In the genomic region with DNA sequence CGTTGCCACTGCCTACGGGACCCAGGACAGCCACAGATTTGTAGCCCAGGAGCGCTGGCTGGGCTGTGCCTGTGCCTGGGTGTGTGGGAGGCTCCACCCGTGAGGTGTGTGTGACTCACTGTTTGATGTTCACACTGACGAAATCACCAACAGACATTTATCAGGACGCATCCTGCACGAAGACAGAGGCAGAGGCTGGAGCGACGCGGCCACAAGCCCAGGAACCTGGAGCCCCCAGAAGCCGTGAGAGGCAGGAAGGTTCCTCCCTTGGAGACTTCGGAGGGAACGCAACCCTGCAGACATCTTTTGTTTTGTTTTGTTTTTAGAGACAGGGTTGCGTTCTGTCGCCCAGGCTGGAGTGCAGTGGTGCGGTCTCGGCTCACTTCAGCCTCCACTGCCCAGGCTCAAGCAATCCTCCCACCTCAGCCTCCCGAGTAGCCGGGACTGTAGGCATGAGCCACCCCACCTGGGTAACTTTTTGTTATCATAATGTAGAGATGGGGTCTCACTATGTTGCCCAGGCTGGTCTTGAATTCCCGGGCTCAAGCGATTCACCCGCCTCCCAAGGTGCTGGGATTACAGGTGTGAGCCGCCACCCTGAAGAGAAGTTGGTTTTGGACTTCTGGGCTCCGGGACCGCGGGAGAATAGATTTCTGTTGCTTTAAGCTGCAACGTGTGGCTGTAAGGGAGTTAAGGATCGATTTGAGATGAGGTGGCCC, we compare ENCODE assay signal across 1 cellular context.
TF ChIP-seq lines count a peak whose summit lies in the region.

No MANE protein-coding gene starts in this region.

TF ChIP-seq in K562, 482 proteins besides CTCF, POLR2A, EP300 and RAD21 (continued from another document and continues in another):
- TF ChIP-seq, protein P1, sequence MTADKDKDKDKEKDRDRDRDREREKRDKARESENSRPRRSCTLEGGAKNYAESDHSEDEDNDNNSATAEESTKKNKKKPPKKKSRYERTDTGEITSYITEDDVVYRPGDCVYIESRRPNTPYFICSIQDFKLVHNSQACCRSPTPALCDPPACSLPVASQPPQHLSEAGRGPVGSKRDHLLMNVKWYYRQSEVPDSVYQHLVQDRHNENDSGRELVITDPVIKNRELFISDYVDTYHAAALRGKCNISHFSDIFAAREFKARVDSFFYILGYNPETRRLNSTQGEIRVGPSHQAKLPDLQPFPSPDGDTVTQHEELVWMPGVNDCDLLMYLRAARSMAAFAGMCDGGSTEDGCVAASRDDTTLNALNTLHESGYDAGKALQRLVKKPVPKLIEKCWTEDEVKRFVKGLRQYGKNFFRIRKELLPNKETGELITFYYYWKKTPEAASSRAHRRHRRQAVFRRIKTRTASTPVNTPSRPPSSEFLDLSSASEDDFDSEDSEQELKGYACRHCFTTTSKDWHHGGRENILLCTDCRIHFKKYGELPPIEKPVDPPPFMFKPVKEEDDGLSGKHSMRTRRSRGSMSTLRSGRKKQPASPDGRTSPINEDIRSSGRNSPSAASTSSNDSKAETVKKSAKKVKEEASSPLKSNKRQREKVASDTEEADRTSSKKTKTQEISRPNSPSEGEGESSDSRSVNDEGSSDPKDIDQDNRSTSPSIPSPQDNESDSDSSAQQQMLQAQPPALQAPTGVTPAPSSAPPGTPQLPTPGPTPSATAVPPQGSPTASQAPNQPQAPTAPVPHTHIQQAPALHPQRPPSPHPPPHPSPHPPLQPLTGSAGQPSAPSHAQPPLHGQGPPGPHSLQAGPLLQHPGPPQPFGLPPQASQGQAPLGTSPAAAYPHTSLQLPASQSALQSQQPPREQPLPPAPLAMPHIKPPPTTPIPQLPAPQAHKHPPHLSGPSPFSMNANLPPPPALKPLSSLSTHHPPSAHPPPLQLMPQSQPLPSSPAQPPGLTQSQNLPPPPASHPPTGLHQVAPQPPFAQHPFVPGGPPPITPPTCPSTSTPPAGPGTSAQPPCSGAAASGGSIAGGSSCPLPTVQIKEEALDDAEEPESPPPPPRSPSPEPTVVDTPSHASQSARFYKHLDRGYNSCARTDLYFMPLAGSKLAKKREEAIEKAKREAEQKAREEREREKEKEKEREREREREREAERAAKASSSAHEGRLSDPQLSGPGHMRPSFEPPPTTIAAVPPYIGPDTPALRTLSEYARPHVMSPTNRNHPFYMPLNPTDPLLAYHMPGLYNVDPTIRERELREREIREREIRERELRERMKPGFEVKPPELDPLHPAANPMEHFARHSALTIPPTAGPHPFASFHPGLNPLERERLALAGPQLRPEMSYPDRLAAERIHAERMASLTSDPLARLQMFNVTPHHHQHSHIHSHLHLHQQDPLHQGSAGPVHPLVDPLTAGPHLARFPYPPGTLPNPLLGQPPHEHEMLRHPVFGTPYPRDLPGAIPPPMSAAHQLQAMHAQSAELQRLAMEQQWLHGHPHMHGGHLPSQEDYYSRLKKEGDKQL (CRISPR knock-in tag; IDR thresholded peaks at IDR 0.05; ENCODE audit: borderline replicate concordance): no peak
- TF ChIP-seq CREB5 (CRISPR knock-in tag; IDR thresholded peaks at IDR 0.05) (no peak), MIER1 (IDR thresholded peaks at IDR 0.05; ENCODE audit: low read depth) (no peak), CHD4 (IDR thresholded peaks at IDR 0.05; ENCODE audit: insufficient read depth, insufficient replicate concordance, low read depth, low read length, poor library complexity, severe bottlenecking) (no peak), POLR3A (IDR thresholded peaks at IDR 0.05; ENCODE audit: borderline replicate concordance, extremely low read depth, insufficient read depth, insufficient read length) (no peak), BRD9 (IDR thresholded peaks at IDR 0.05; ENCODE audit: low read depth, partially characterized antibody) (no peak), DPF2 (IDR thresholded peaks at IDR 0.05) (peak; percentile 92), KLF13 (tag; IDR thresholded peaks at IDR 0.05; ENCODE audit: borderline replicate concordance, low read depth) (no peak), MXD1 (CRISPR knock-in tag; IDR thresholded peaks at IDR 0.05; ENCODE audit: borderline replicate concordance, poor library complexity, severe bottlenecking) (no peak), THRB (CRISPR knock-in tag; conservative IDR thresholded peaks at IDR 0.05) (no peak), SMARCB1 (IDR thresholded peaks at IDR 0.05; ENCODE audit: insufficient read length, low read depth) (no peak), TCF7 (IDR thresholded peaks at IDR 0.05; ENCODE audit: borderline replicate concordance) (peak; percentile 86), ZNF639 (CRISPR knock-in tag; conservative IDR thresholded peaks at IDR 0.05 in 1 of 2, IDR thresholded peaks at IDR 0.05 in 1 of 2) (no peak), ZNF717 (CRISPR knock-in tag; IDR thresholded peaks at IDR 0.05) (no peak), SAFB (IDR thresholded peaks at IDR 0.05; ENCODE audit: borderline replicate concordance, low read depth, low read length) (no peak), SETDB1 (IDR thresholded peaks at IDR 0.05; ENCODE audit: low read length) (no peak), MED1 (CRISPR knock-in tag; IDR thresholded peaks at IDR 0.05; ENCODE audit: borderline replicate concordance) (no peak), AFF4 (CRISPR knock-in tag; IDR thresholded peaks at IDR 0.05) (no peak), ZNF592 (IDR thresholded peaks at IDR 0.05) (peak; percentile 74), GTF2A2 (tag; IDR thresholded peaks at IDR 0.05) (no peak), SRSF3 (IDR thresholded peaks at IDR 0.05; ENCODE audit: insufficient read depth, low read length) (no peak), DNMT1 (IDR thresholded peaks at IDR 0.05) (no peak), GABPA (tag; conservative IDR thresholded peaks at IDR 0.05; ENCODE audit: low read depth) (no peak), BRF1 (IDR thresholded peaks at IDR 0.05; ENCODE audit: borderline replicate concordance, extremely low read depth, insufficient read length) (no peak), RBM14 (IDR thresholded peaks at IDR 0.05; ENCODE audit: borderline replicate concordance, insufficient read depth, low read depth, low read length) (no peak), KDM2B (CRISPR knock-in tag; IDR thresholded peaks at IDR 0.05) (no peak), RBM17 (IDR thresholded peaks at IDR 0.05; ENCODE audit: borderline replicate concordance, low read depth, low read length) (no peak), DMBX1 (CRISPR knock-in tag; IDR thresholded peaks at IDR 0.05; ENCODE audit: borderline replicate concordance) (0 out of 2 replicates have a peak, but pooled peaks have one; percentile 69), ZNF165 (CRISPR knock-in tag; IDR thresholded peaks at IDR 0.05; ENCODE audit: borderline replicate concordance) (no peak), ZNF766 (CRISPR knock-in tag; conservative IDR thresholded peaks at IDR 0.05) (0 out of 2 replicates have a peak, but pooled peaks have one; percentile 34), TBL1XR1 (IDR thresholded peaks at IDR 0.05; ENCODE audit: low read length in 2 of 2) (no peak), ZNF224 (CRISPR knock-in tag; IDR thresholded peaks at IDR 0.05) (no peak), NCOA6 (IDR thresholded peaks at IDR 0.05) (no peak)
- TF ChIP-seq, protein P2, sequence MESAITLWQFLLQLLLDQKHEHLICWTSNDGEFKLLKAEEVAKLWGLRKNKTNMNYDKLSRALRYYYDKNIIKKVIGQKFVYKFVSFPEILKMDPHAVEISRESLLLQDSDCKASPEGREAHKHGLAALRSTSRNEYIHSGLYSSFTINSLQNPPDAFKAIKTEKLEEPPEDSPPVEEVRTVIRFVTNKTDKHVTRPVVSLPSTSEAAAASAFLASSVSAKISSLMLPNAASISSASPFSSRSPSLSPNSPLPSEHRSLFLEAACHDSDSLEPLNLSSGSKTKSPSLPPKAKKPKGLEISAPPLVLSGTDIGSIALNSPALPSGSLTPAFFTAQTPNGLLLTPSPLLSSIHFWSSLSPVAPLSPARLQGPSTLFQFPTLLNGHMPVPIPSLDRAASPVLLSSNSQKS (CRISPR knock-in tag; IDR thresholded peaks at IDR 0.05): no peak
- TF ChIP-seq, protein P3, sequence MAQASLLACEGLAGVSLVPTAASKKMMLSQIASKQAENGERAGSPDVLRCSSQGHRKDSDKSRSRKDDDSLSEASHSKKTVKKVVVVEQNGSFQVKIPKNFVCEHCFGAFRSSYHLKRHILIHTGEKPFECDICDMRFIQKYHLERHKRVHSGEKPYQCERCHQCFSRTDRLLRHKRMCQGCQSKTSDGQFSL (CRISPR knock-in tag; IDR thresholded peaks at IDR 0.05): no peak
- TF ChIP-seq, protein P3 (tag; IDR thresholded peaks at IDR 0.05): no peak
